8 cellular contexts compared by ENCODE assay signal in genomic region chr12:121334513-121335343, GRCh38. TPM values are rescaled to one million over a fixed set of nuclear protein-coding genes. Genes with fewer than 3 reads are reported as not detected.
DNase-seq lines count a peak whose midpoint lies in the region; ATAC-seq and TF ChIP-seq lines count a peak whose summit lies in the region.

No MANE protein-coding gene starts in this region.

- TF ChIP-seq POLR2A in erythroblast (IDR thresholded peaks at IDR 0.05; ENCODE audit: low read length), result no peak

- no peaks in the 10 kb centered on the region for H3K9me3 ChIP-seq in AG04450 (ENCODE audit: control insufficient read depth, insufficient read depth, low read length)
- H3K9me3 ChIP-seq in SK-N-MC (ENCODE audit: low read depth, low read length), result no peaks in the 10 kb centered on the region
- H3K9me3 ChIP-seq in naive thymus-derived CD4-positive, alpha-beta T cell (ENCODE audit: control insufficient read depth in 2 of 3, low read length in 3 of 3), result no peaks in the 10 kb centered on the region

- H3K27me3 ChIP-seq in AG04450 (ENCODE audit: control insufficient read depth, insufficient read depth, low read length), result no peaks in the 10 kb centered on the region
- no peaks in the 10 kb centered on the region for H3K27me3 ChIP-seq in GM06990 (replicated peaks; ENCODE audit: control insufficient read depth, insufficient read depth, low read length)
- H3K27me3 ChIP-seq in naive thymus-derived CD4-positive, alpha-beta T cell (ENCODE audit: control insufficient read depth in 2 of 2, insufficient read depth in 2 of 2, low read length in 2 of 2), result no peaks in the 10 kb centered on the region

- H3K27me3 Mint-ChIP-seq in naive thymus-derived CD4-positive, alpha-beta T cell, result no peaks in the 10 kb centered on the region

- peaks cover 17% of the 10 kb centered on the region for H3K36me3 ChIP-seq in GM06990 (ENCODE audit: control insufficient read depth, insufficient read depth, low read length)
- H3K36me3 ChIP-seq in SK-N-MC (ENCODE audit: insufficient read depth, low read length), result peaks cover 70% of the 10 kb centered on the region
- peaks cover 25 to 65% (median 29%) of the 10 kb centered on the region in 3 experiments for H3K36me3 ChIP-seq in naive thymus-derived CD4-positive, alpha-beta T cell (ENCODE audit: control insufficient read depth in 2 of 3, insufficient read depth in 3 of 3, low read length in 3 of 3)

- no peaks in the 10 kb centered on the region for H3K9me3 Mint-ChIP-seq in naive thymus-derived CD4-positive, alpha-beta T cell

- peak; percentile 92 for ATAC-seq in naive thymus-derived CD4-positive, alpha-beta T cell

- H3K4me3 Mint-ChIP-seq in naive thymus-derived CD4-positive, alpha-beta T cell, result no peak overlapping the region

- H3K27ac ChIP-seq in AG04450 (ENCODE audit: low read depth, low read length), result no peak overlapping the region
- no peak overlapping the region for H3K27ac ChIP-seq in SK-N-MC
- H3K27ac ChIP-seq in naive thymus-derived CD4-positive, alpha-beta T cell (ENCODE audit: low read depth, low read length), result no peak overlapping the region

- peak; percentile 36 for DNase-seq in AG04450 (ENCODE audit: low read depth, low spot score)
- DNase-seq in GM06990 (ENCODE audit: extremely low read depth, insufficient read length), result peak; percentile 22
- peak; percentile 82 for DNase-seq in NCI-H1105 treated with DMSO at 0.1 percent for 48 hours (lab: John Stamatoyannopoulos, UW)
- peak; percentile 40 for DNase-seq in SK-N-MC (ENCODE audit: low read depth, low spot score)
- peak; percentile 71 to 76 for DNase-seq in erythroblast (lab: John Stamatoyannopoulos, UW)
- DNase-seq in naive thymus-derived CD4-positive, alpha-beta T cell, result peak in 8 of 9 donors; percentile 15 to 57 (median 46)
- no peak for DNase-seq in cortex of kidney (lab: John Stamatoyannopoulos, UW)
- DNase-seq in 8988T, result no peak

- H3K4me1 Mint-ChIP-seq in naive thymus-derived CD4-positive, alpha-beta T cell, result peaks cover 0 to 7% (median 5%) of the 10 kb centered on the region in 7 donors

- H3K4me1 ChIP-seq in naive thymus-derived CD4-positive, alpha-beta T cell (ENCODE audit: control insufficient read depth in 2 of 2, insufficient read depth in 2 of 2, low read length in 2 of 2), result peaks cover 0 to 3% of the 10 kb centered on the region in 2 donors

- H3K36me3 Mint-ChIP-seq in naive thymus-derived CD4-positive, alpha-beta T cell, result peaks cover 0 to 38% (median 17%) of the 10 kb centered on the region in 5 donors

- intact Hi-C loops in naive thymus-derived CD4-positive, alpha-beta T cell (cut with micrococcal nuclease), result loop anchor here (1.0 to 2.0 kb wide), 6 partner anchors 18 to 438 kb away; partner anchors contain the start of genes RNF34 (in 2 of the 2), ANAPC5 (in 1 of the 2) and CAMKK2 (in 1 of the 2)

- no peak overlapping the region for H3K9ac ChIP-seq in SK-N-MC (ENCODE audit: insufficient read length)

- POLR2A ChIA-PET in AG04450 (lab: Yijun Ruan, JAX), result no interaction called here
- POLR2A ChIA-PET in naive thymus-derived CD4-positive, alpha-beta T cell (lab: Charles Lee), result interaction anchor here (1.0 to 2.9 kb wide), 4 partner anchors 17 to 108 kb away, joined by 3 to 10 read pairs (median 5); partner anchors contain the start of gene RNF34

- peak overlapping the region in 2 of 9 donors; percentile 14 to 76 for H3K27ac Mint-ChIP-seq in naive thymus-derived CD4-positive, alpha-beta T cell

- H3K4me3 ChIP-seq in AG04450 (ENCODE audit: low read depth, low read length), result no peak overlapping the region
- H3K4me3 ChIP-seq in GM06990 (replicated peaks; ENCODE audit: low read depth, low read length), result no peak overlapping the region
- H3K4me3 ChIP-seq in SK-N-MC, result no peak overlapping the region
- H3K4me3 ChIP-seq in naive thymus-derived CD4-positive, alpha-beta T cell (ENCODE audit: low read length), result no peak overlapping the region

- TF ChIP-seq CTCF in AG04450 (IDR thresholded peaks at IDR 0.05; ENCODE audit: low read depth, low read length), result peak; percentile 86
- peak; percentile 85 for TF ChIP-seq CTCF in GM06990 (IDR thresholded peaks at IDR 0.05; ENCODE audit: insufficient read depth, low read length, poor library complexity, severe bottlenecking)

- CTCF ChIA-PET in AG04450 (lab: Charles Lee), result interaction anchor here (0.5 to 6.4 kb wide), 51 partner anchors 9 to 783 kb away, joined by 3 to 135 read pairs (median 6); partner anchors contain the start of genes ANAPC5, MORN3 and RNF34
- CTCF ChIA-PET in naive thymus-derived CD4-positive, alpha-beta T cell (lab: Charles Lee), result interaction anchor here (0.6 to 3.3 kb wide), 9 partner anchors 10 to 112 kb away, joined by 3 to 28 read pairs (median 4); partner anchors contain the start of gene ANAPC5

RNA-seq across cellular contexts. Expression of gene ANAPC5, which starts 17.5 kb away (rescaled TPM):
- polyA plus RNA-seq in AG04450 (2011; rRNA removed), result 145 and 146 TPM in 2 replicates
- polyA minus RNA-seq in AG04450 (2011; rRNA and poly(A)+ RNA removed), result 114 and 121 TPM in 2 replicates
- 100 to 1,000 TPM; 114 to 148 (median 141) TPM for total RNA-seq in naive thymus-derived CD4-positive, alpha-beta T cell
- polyA plus RNA-seq in naive thymus-derived CD4-positive, alpha-beta T cell, result 100 to 1,000 TPM in 1 of 2 donors, 10 to 100 TPM in 1; 88.1 to 172 TPM

RNA-seq across cellular contexts. Expression of gene CAMKK2, which starts 38.2 kb away (rescaled TPM):
- 23.1 and 24.2 TPM in 2 replicates for polyA plus RNA-seq in AG04450 (2011; rRNA removed)
- 21.8 and 30.4 TPM in 2 replicates for polyA minus RNA-seq in AG04450 (2011; rRNA and poly(A)+ RNA removed)
- 10 to 100 TPM; 15.5 to 38.7 (median 18.1) TPM for total RNA-seq in naive thymus-derived CD4-positive, alpha-beta T cell
- polyA plus RNA-seq in naive thymus-derived CD4-positive, alpha-beta T cell, result 10 to 100 TPM; 13.9 to 14.6 TPM

Comparison
In these comparisons a context has a peak if more than half of its experiments do, and no peak if none do; other contexts are left out.
1. DNase-seq: peak in AG04450 (single experiment), GM06990 (single experiment), NCI-H1105 treated with DMSO at 0.1 percent for 48 hours (single experiment), SK-N-MC (single experiment), erythroblast (2 of 2) and naive thymus-derived CD4-positive, alpha-beta T cell (8 of 9); none in cortex of kidney (single experiment) and 8988T (single experiment).